ENCODE assay signal across 11 cellular contexts in genomic region chr9:133950206-133950915, GRCh38. TPM values are rescaled to one million over a fixed set of nuclear protein-coding genes. Genes with fewer than 3 reads are reported as not detected.
DNase-seq lines count a peak whose midpoint lies in the region; ATAC-seq and TF ChIP-seq lines count a peak whose summit lies in the region.
"Had no signal": no experiment of that assay in that cellular context is flagged by ENCODE, and none has a peak within 500 bp of the region (broad histone marks: within the 10 kb centered on the region; RNA-seq: fewer than 3 reads in every experiment).

No MANE protein-coding gene starts in this region.

- no peak for TF ChIP-seq POLR2A in testis (IDR thresholded peaks at IDR 0.05)

- peak overlapping the region in 2 of 5 experiments; percentile 11 to 31 for H3K4me3 Mint-ChIP-seq in brain

- peaks cover 6% of the 10 kb centered on the region for H3K36me3 Mint-ChIP-seq in brain

- no peaks in the 10 kb centered on the region for H3K27me3 ChIP-seq in BLaER1 treated with 17β-estradiol and CSF1 and Interleukin-3, amounts not matched to agents 10 nM and 100 nM
- no peaks in the 10 kb centered on the region for H3K27me3 ChIP-seq in testis

- DNase-seq in NCI-H2107 treated with DMSO at 0.1 percent for 48 hours (lab: John Stamatoyannopoulos, UW; ENCODE audit: unreplicated experiment) (peak; percentile 94), mucosa of descending colon (peak in 2 of 3 donors; percentile 25 to 40), kidney tubule cell (ENCODE audit: low spot score) (no peak), testis (no peak)
- no peak for DNase-seq in stimulated activated CD4-positive, alpha-beta T cell treated with anti-CD3 and anti-CD28 coated beads, Interleukin-2, amount 100 ng/mL, for 24 hours
- DNase-seq: COR-L47, gastrocnemius medialis had no signal

- no peaks in the 10 kb centered on the region for H3K9me3 Mint-ChIP-seq in brain

- H3K9me3 ChIP-seq in BLaER1 treated with 17β-estradiol and CSF1 and Interleukin-3, amounts not matched to agents 10 nM and 100 nM (replicated peaks in 1 of 11): no peaks in the 10 kb centered on the region
- H3K9me3 ChIP-seq in mucosa of descending colon (no peaks in the 10 kb centered on the region), testis (no peaks in the 10 kb centered on the region)
- H3K9me3 ChIP-seq: gastrocnemius medialis, thoracic aorta had no signal

- intact Hi-C loops in mucosa of descending colon (cut with DNase I, micrococcal nuclease) (no loop called here), testis (cut with DNase I; ENCODE audit: low total_unique reads) (no loop called here)

- H3K9ac ChIP-seq in BLaER1 treated with 17β-estradiol and CSF1 and Interleukin-3, amounts not matched to agents 10 nM and 100 nM: 0 out of 22 replicates have a peak overlapping the region, but pooled peaks of 3 of the 11 experiments have one; percentile 18 to 34 (median 20)

- TF ChIP-seq CTCF in brain (conservative IDR thresholded peaks at IDR 0.05) (no peak), mucosa of descending colon (IDR thresholded peaks at IDR 0.05) (no peak), testis (IDR thresholded peaks at IDR 0.05) (no peak)

- peak overlapping the region in 10 of 11 experiments; percentile 8 to 95 (median 90); a peak in 17 of 22 replicates for H3K4me2 ChIP-seq in BLaER1 treated with 17β-estradiol and CSF1 and Interleukin-3, amounts not matched to agents 10 nM and 100 nM

- peaks cover 73% of the 10 kb centered on the region for H3K4me1 Mint-ChIP-seq in brain

- H3K36me3 ChIP-seq in BLaER1 treated with 17β-estradiol and CSF1 and Interleukin-3, amounts not matched to agents 10 nM and 100 nM: 0 out of 22 replicates have a peak, but pooled peaks cover 0 to 10% (median 0%) of the 10 kb centered on the region in 11 experiments
- H3K36me3 ChIP-seq in mucosa of descending colon (ENCODE audit: low read depth): no peaks in the 10 kb centered on the region
- no peaks in the 10 kb centered on the region for H3K36me3 ChIP-seq in testis (ENCODE audit: low read depth, missing control alignments)
- H3K36me3 ChIP-seq: gastrocnemius medialis, thoracic aorta had no signal

- ATAC-seq in mucosa of descending colon (no peak), HG03565 (IDR thresholded peaks at IDR 0.05; ENCODE audit: unreplicated experiment) (no peak)
- ATAC-seq: gastrocnemius medialis had no signal

- H3K27ac ChIP-seq in BLaER1 treated with 17β-estradiol and CSF1 and Interleukin-3, amounts not matched to agents 10 nM and 100 nM: no peak overlapping the region
- H3K27ac ChIP-seq in testis: no peak overlapping the region
- H3K27ac ChIP-seq: gastrocnemius medialis, thoracic aorta had no signal

- H3K4me1 ChIP-seq in BLaER1 treated with 17β-estradiol and CSF1 and Interleukin-3, amounts not matched to agents 10 nM and 100 nM: peaks cover 46 to 94% (median 88%) of the 10 kb centered on the region in 10 experiments
- H3K4me1 ChIP-seq in mucosa of descending colon (ENCODE audit: low read depth) (no peaks in the 10 kb centered on the region), testis (no peaks in the 10 kb centered on the region)
- H3K4me1 ChIP-seq: gastrocnemius medialis had no signal

- no peak overlapping the region for H3K4me3 ChIP-seq in BLaER1 treated with 17β-estradiol and CSF1 and Interleukin-3, amounts not matched to agents 10 nM and 100 nM
- H3K4me3 ChIP-seq in mucosa of descending colon: no peak overlapping the region
- no peak overlapping the region for H3K4me3 ChIP-seq in testis
- H3K4me3 ChIP-seq: gastrocnemius medialis, thoracic aorta had no signal

- H3K27me3 Mint-ChIP-seq in brain: no peaks in the 10 kb centered on the region

- peak overlapping the region; percentile 60 to 96 (median 84) for H3K27ac Mint-ChIP-seq in brain

- peaks cover 26 to 94% (median 88%) of the 10 kb centered on the region in 11 experiments; a peak in 21 of 22 replicates for H4K20me1 ChIP-seq in BLaER1 treated with 17β-estradiol and CSF1 and Interleukin-3, amounts not matched to agents 10 nM and 100 nM

- WGBS in testis, 2 donors: 54 to 56% methylated on average over 23 to 29 of the region's 29 CpGs

RNA-seq across cellular contexts. Expression of gene VAV2, which starts 41.8 kb away (rescaled TPM):
- polyA plus RNA-seq in brain (ENCODE audit: insufficient read depth, low read depth, low replicate concordance) (80.6 TPM), testis (ENCODE audit: insufficient read depth, low read depth, low replicate concordance) (11.0 TPM)
- total RNA-seq in mucosa of descending colon (10 to 100 TPM; 29.4 to 34.8 (median 34.5) TPM), testis (10 to 100 TPM; 12.2 to 14.1 TPM)

Comparison
In these comparisons a context has a peak if more than half of its experiments do, and no peak if none do; other contexts are left out.
1. DNase-seq: peak in NCI-H2107 treated with DMSO at 0.1 percent for 48 hours (single experiment) and mucosa of descending colon (2 of 3); none in stimulated activated CD4-positive, alpha-beta T cell treated with anti-CD3 and anti-CD28 coated beads, Interleukin-2, amount 100 ng/mL, for 24 hours (0 of 2), kidney tubule cell (single experiment) and testis (single experiment).